In the genomic region with DNA sequence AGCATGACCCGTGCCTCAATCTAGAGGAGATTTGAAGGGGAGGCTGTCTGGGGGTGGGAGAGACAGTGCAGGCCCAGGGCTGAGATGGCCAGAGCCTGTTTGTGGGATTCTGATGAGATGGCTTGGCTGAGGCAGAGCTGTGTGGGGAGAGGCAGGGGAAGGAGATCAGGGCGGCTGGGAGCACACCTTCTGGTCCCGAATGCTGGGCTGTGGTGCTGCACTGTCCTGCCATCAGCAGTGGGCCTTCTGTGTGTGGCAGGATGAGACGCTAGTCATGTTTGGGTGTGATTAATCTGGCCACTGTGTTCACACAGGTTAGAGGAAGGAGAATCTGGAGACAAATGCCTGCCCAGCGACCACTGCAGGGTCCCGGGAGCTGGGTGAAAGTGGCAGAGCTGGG, we compare ENCODE assay signal across 1 cellular context.
TF ChIP-seq lines count a peak whose summit lies in the region.

No MANE protein-coding gene starts in this region.

TF ChIP-seq in WTC11, 78 proteins besides CTCF, POLR2A, EP300 and RAD21 (continued from another document):
- TF ChIP-seq, protein P1, sequence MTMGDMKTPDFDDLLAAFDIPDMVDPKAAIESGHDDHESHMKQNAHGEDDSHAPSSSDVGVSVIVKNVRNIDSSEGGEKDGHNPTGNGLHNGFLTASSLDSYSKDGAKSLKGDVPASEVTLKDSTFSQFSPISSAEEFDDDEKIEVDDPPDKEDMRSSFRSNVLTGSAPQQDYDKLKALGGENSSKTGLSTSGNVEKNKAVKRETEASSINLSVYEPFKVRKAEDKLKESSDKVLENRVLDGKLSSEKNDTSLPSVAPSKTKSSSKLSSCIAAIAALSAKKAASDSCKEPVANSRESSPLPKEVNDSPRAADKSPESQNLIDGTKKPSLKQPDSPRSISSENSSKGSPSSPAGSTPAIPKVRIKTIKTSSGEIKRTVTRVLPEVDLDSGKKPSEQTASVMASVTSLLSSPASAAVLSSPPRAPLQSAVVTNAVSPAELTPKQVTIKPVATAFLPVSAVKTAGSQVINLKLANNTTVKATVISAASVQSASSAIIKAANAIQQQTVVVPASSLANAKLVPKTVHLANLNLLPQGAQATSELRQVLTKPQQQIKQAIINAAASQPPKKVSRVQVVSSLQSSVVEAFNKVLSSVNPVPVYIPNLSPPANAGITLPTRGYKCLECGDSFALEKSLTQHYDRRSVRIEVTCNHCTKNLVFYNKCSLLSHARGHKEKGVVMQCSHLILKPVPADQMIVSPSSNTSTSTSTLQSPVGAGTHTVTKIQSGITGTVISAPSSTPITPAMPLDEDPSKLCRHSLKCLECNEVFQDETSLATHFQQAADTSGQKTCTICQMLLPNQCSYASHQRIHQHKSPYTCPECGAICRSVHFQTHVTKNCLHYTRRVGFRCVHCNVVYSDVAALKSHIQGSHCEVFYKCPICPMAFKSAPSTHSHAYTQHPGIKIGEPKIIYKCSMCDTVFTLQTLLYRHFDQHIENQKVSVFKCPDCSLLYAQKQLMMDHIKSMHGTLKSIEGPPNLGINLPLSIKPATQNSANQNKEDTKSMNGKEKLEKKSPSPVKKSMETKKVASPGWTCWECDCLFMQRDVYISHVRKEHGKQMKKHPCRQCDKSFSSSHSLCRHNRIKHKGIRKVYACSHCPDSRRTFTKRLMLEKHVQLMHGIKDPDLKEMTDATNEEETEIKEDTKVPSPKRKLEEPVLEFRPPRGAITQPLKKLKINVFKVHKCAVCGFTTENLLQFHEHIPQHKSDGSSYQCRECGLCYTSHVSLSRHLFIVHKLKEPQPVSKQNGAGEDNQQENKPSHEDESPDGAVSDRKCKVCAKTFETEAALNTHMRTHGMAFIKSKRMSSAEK (CRISPR knock-in tag; IDR thresholded peaks at IDR 0.05; ENCODE audit: borderline replicate concordance) = no peak
- no peak for TF ChIP-seq E2F4 (CRISPR knock-in tag; IDR thresholded peaks at IDR 0.05; ENCODE audit: borderline replicate concordance, low read depth)
- no peak for TF ChIP-seq GRHL2 (CRISPR knock-in tag; IDR thresholded peaks at IDR 0.05; ENCODE audit: insufficient replicate concordance, severe bottlenecking)
